ENCODE assay signal across 26 cellular contexts in genomic region chr16:8736123-8736680, GRCh38.
"Had no signal": no experiment of that assay in that cellular context is flagged by ENCODE, and none has a peak within 500 bp of the region (broad histone marks: within the 10 kb centered on the region; RNA-seq: fewer than 3 reads in every experiment).

No MANE protein-coding gene starts in this region.

- H3K27me3 ChIP-seq: esophagus squamous epithelium, ovary, tibial nerve had no signal

- H3K4me3 Mint-ChIP-seq: activated CD8-positive, alpha-beta T cell treated with anti-CD3 and anti-CD28 coated beads, Interleukin-2, amount 10 ng/mL, durations not matched to agents 7 days and 5 days; activated naive CD8-positive, alpha-beta T cell; natural killer cell treated with Interleukin-12 subunit alpha and Interleukin-12 subunit beta and Interleukin-15 and Interleukin-18, amount 100 ng/mL, for 72 hours; WTC11 had no signal

- H3K4me3 ChIP-seq: esophagus squamous epithelium, lower lobe of right lung, ovary, psoas muscle, tibial nerve had no signal

- H3K4me1 ChIP-seq: esophagus squamous epithelium, lower lobe of right lung, psoas muscle had no signal

- FAIRE-seq: colon, endometrium had no signal

- H3K27me3 Mint-ChIP-seq: activated naive CD8-positive, alpha-beta T cell; natural killer cell treated with Interleukin-12 subunit alpha and Interleukin-12 subunit beta and Interleukin-15 and Interleukin-18, amount 100 ng/mL, for 72 hours had no signal

- H3K27ac ChIP-seq: epithelial cell of prostate, esophagus squamous epithelium, lower lobe of right lung, ovary, psoas muscle, tibial nerve had no signal

- H3K36me3 ChIP-seq: lower lobe of right lung, ovary had no signal

- ATAC-seq: activated CD8-positive, alpha-beta T cell treated with anti-CD3 and anti-CD28 coated beads, Interleukin-2, amount 10 ng/mL, durations not matched to agents 7 days and 5 days; left lobe of liver; lower lobe of right lung; natural killer cell treated with Interleukin-12 subunit alpha and Interleukin-12 subunit beta and Interleukin-15 and Interleukin-18, amount 100 ng/mL, for 72 hours; psoas muscle; WTC11 had no signal

- H3K9me3 Mint-ChIP-seq: natural killer cell treated with Interleukin-12 subunit alpha and Interleukin-12 subunit beta and Interleukin-15 and Interleukin-18, amount 100 ng/mL, for 72 hours had no signal

- DNase-seq: activated CD4-positive, alpha-beta T cell treated with anti-CD3 and anti-CD28 coated beads for 1 hour; activated CD4-positive, alpha-beta T cell treated with anti-CD3 and anti-CD28 coated beads, Interleukin-2, amount 50 U/mL, for 1 hour; activated CD8-positive, alpha-beta T cell treated with anti-CD3 and anti-CD28 coated beads, Interleukin-2, amount 10 ng/mL, durations not matched to agents 7 days and 5 days; activated effector memory CD4-positive, alpha-beta T cell treated with Interleukin-2 at 50 U/mL for 16 hours; activated naive CD4-positive, alpha-beta T cell treated with Interleukin-2 at 50 U/mL for 16 hours; activated T-cell treated with anti-CD3 and anti-CD28 coated beads for 4 hours; anterior cingulate cortex; dermis blood vessel endothelial cell; effector CD4-positive, alpha-beta T cell; esophagus squamous epithelium; foreskin melanocyte; kidney glomerular epithelial cell; lower lobe of right lung; mesendoderm; ovary; psoas muscle; stimulated activated naive CD4-positive, alpha-beta T cell treated with Interleukin-2 at 50 U/mL for 16 hours; T-helper 9 cell had no signal

- H3K36me3 Mint-ChIP-seq: natural killer cell treated with Interleukin-12 subunit alpha and Interleukin-12 subunit beta and Interleukin-15 and Interleukin-18, amount 100 ng/mL, for 72 hours had no signal

- H3K9me3 ChIP-seq: esophagus squamous epithelium, lower lobe of right lung, ovary, psoas muscle, tibial nerve had no signal

- H3K27ac Mint-ChIP-seq: activated CD8-positive, alpha-beta T cell treated with anti-CD3 and anti-CD28 coated beads, Interleukin-2, amount 10 ng/mL, durations not matched to agents 7 days and 5 days; activated naive CD8-positive, alpha-beta T cell; natural killer cell treated with Interleukin-12 subunit alpha and Interleukin-12 subunit beta and Interleukin-15 and Interleukin-18, amount 100 ng/mL, for 72 hours; WTC11 had no signal
